ENCODE assay signal across 1 cellular context in the genomic region with DNA sequence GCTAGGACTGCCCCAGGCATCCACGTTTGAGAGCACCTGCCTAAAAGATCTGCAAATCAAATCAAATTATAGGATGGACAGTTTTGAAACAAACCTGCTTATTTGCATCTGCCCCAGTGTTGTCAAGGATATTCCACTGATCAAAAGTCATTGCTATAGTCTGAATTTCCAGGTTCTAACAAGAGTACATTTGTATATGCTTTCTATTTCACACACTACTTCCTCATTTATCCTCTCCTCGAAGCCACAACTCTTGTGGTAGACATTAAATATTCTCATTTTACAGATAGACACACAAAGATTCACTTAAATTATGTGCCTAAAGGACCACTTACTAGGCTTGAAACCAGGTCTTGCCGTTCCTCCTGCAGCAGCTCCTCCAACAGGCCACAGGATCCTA.
TF ChIP-seq lines count a peak whose summit lies in the region.

No MANE protein-coding gene starts in this region.

TF ChIP-seq in K562, 482 proteins besides CTCF, POLR2A, EP300 and RAD21:
- TF ChIP-seq, protein P1, sequence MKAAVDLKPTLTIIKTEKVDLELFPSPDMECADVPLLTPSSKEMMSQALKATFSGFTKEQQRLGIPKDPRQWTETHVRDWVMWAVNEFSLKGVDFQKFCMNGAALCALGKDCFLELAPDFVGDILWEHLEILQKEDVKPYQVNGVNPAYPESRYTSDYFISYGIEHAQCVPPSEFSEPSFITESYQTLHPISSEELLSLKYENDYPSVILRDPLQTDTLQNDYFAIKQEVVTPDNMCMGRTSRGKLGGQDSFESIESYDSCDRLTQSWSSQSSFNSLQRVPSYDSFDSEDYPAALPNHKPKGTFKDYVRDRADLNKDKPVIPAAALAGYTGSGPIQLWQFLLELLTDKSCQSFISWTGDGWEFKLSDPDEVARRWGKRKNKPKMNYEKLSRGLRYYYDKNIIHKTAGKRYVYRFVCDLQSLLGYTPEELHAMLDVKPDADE (conservative IDR thresholded peaks at IDR 0.05; ENCODE audit: control insufficient read depth, low read depth, low read length), result no peak
- TF ChIP-seq ZNF134 (CRISPR knock-in tag; conservative IDR thresholded peaks at IDR 0.05), result no peak
TF ChIP-seq in K562: peak in this region for 0.
